8 cellular contexts compared by ENCODE assay signal in genomic region chr1:117606608-117607261, GRCh38. TPM values are rescaled to one million over a fixed set of nuclear protein-coding genes. Genes with fewer than 3 reads are reported as not detected.
DNase-seq lines count a peak whose midpoint lies in the region; ATAC-seq and TF ChIP-seq lines count a peak whose summit lies in the region.

No MANE protein-coding gene starts in this region.

- H3K27me3 Mint-ChIP-seq in Calu3 (ENCODE audit: unreplicated experiment): peaks cover 60% of the 10 kb centered on the region
- H3K27me3 Mint-ChIP-seq in activated CD4-positive, alpha-beta T cell treated with anti-CD3 and anti-CD28 coated beads for 36 hours: peaks cover 2% of the 10 kb centered on the region
- H3K27me3 Mint-ChIP-seq in dendritic cell treated with granulocyte-macrophage colony-stimulating factor and Interleukin-4, amounts not matched to agents 40 ng/mL and 50 ng/mL, for 4 days: peaks cover 56% of the 10 kb centered on the region

- POLR2A ChIA-PET in activated CD4-positive, alpha-beta T cell treated with anti-CD3 and anti-CD28 coated beads for 36 hours (lab: Charles Lee): interaction anchor here (0.5 to 3.6 kb wide), 7 partner anchors 11 to 244 kb away, joined by 3 to 21 read pairs (median 5); no protein-coding TSS in a partner anchor

- H3K4me3 Mint-ChIP-seq in Calu3 (ENCODE audit: low read depth, unreplicated experiment): peak overlapping the region; percentile 90
- peak overlapping the region; percentile 92 for H3K4me3 Mint-ChIP-seq in activated CD4-positive, alpha-beta T cell treated with anti-CD3 and anti-CD28 coated beads for 36 hours
- peak overlapping the region; percentile 79 for H3K4me3 Mint-ChIP-seq in dendritic cell treated with granulocyte-macrophage colony-stimulating factor and Interleukin-4, amounts not matched to agents 40 ng/mL and 50 ng/mL, for 4 days

- H3K36me3 Mint-ChIP-seq in Calu3 (ENCODE audit: insufficient read depth, unreplicated experiment): peaks cover 8% of the 10 kb centered on the region
- peaks cover 2% of the 10 kb centered on the region for H3K36me3 Mint-ChIP-seq in activated CD4-positive, alpha-beta T cell treated with anti-CD3 and anti-CD28 coated beads for 36 hours (ENCODE audit: low read depth)
- no peaks in the 10 kb centered on the region for H3K36me3 Mint-ChIP-seq in dendritic cell treated with granulocyte-macrophage colony-stimulating factor and Interleukin-4, amounts not matched to agents 40 ng/mL and 50 ng/mL, for 4 days (ENCODE audit: low read depth)

- intact Hi-C loops in Calu3 (cut with micrococcal nuclease; ENCODE audit: unreplicated experiment): no loop called here
- intact Hi-C loops in activated CD4-positive, alpha-beta T cell treated with anti-CD3 and anti-CD28 coated beads for 36 hours (cut with DNase I, micrococcal nuclease): loop anchor here (1.0 to 10.0 kb wide), 5 partner anchors 71 to 1229 kb away; partner anchors contain the start of genes CD2 (in 1 of the 2) and TTF2 (in 1 of the 2)
- intact Hi-C loops in dendritic cell treated with granulocyte-macrophage colony-stimulating factor and Interleukin-4, amounts not matched to agents 40 ng/mL and 50 ng/mL, for 4 days (cut with micrococcal nuclease): loop anchor here (10.0 kb wide), 2 partner anchors 128 to 1112 kb away; no protein-coding TSS in a partner anchor

- H3K4me1 Mint-ChIP-seq in Calu3 (ENCODE audit: low read depth, unreplicated experiment): no peaks in the 10 kb centered on the region
- H3K4me1 Mint-ChIP-seq in activated CD4-positive, alpha-beta T cell treated with anti-CD3 and anti-CD28 coated beads for 36 hours: peaks cover 37% of the 10 kb centered on the region
- peaks cover 23% of the 10 kb centered on the region for H3K4me1 Mint-ChIP-seq in dendritic cell treated with granulocyte-macrophage colony-stimulating factor and Interleukin-4, amounts not matched to agents 40 ng/mL and 50 ng/mL, for 4 days (ENCODE audit: low read depth)

- peak; percentile 17 for ATAC-seq in HG03175 (IDR thresholded peaks at IDR 0.05; ENCODE audit: unreplicated experiment)
- ATAC-seq in activated CD4-positive, alpha-beta T cell treated with anti-CD3 and anti-CD28 coated beads for 36 hours: no peak

- TF ChIP-seq CTCF in Calu3 (IDR thresholded peaks at IDR 0.05; ENCODE audit: unreplicated experiment): no peak

- DNase-seq in Calu3 (peak; percentile 9), medulla oblongata (ENCODE audit: extremely low spot score) (peak; percentile 15), middle frontal gyrus (ENCODE audit: extremely low spot score, low spot score) (no peak), NOMO-1 treated with dmso at 0.1 percent for 144 hours (lab: John Stamatoyannopoulos, UW; ENCODE audit: unreplicated experiment) (no peak)
- peak; percentile 62 for DNase-seq in activated CD4-positive, alpha-beta T cell treated with anti-CD3 and anti-CD28 coated beads for 36 hours
- peak; percentile 29 for DNase-seq in stimulated activated CD8-positive, alpha-beta memory T cell treated with anti-CD3 and anti-CD28 coated beads, Interleukin-15, amount 100 ng/mL, for 4 hours (ENCODE audit: low read depth in 2 of 2)

- no peaks in the 10 kb centered on the region for H3K9me3 Mint-ChIP-seq in Calu3 (ENCODE audit: low read depth, unreplicated experiment)
- no peaks in the 10 kb centered on the region for H3K9me3 Mint-ChIP-seq in activated CD4-positive, alpha-beta T cell treated with anti-CD3 and anti-CD28 coated beads for 36 hours (ENCODE audit: low read depth)
- H3K9me3 Mint-ChIP-seq in dendritic cell treated with granulocyte-macrophage colony-stimulating factor and Interleukin-4, amounts not matched to agents 40 ng/mL and 50 ng/mL, for 4 days: no peaks in the 10 kb centered on the region

- BruUV-seq in Calu3 (replicated peaks; lab: Mats Ljungman, UMichigan): TSS peak; percentile 32

- CTCF ChIA-PET in Calu3 (lab: Charles Lee): interaction anchor here (1.0 to 1.6 kb wide), 2 partner anchors 36 to 147 kb away, joined by 3 to 4 read pairs; no protein-coding TSS in a partner anchor
- CTCF ChIA-PET in activated CD4-positive, alpha-beta T cell treated with anti-CD3 and anti-CD28 coated beads for 36 hours (lab: Charles Lee): interaction anchor here (1.3 to 2.4 kb wide), 5 partner anchors 10 to 72 kb away, joined by 5 to 15 read pairs (median 7); no protein-coding TSS in a partner anchor

- no peak overlapping the region for H3K27ac Mint-ChIP-seq in Calu3 (ENCODE audit: unreplicated experiment)
- peak overlapping the region; percentile 82 for H3K27ac Mint-ChIP-seq in activated CD4-positive, alpha-beta T cell treated with anti-CD3 and anti-CD28 coated beads for 36 hours
- H3K27ac Mint-ChIP-seq in dendritic cell treated with granulocyte-macrophage colony-stimulating factor and Interleukin-4, amounts not matched to agents 40 ng/mL and 50 ng/mL, for 4 days: peak overlapping the region; percentile 39

RNA-seq across cellular contexts. Expression of gene TENT5C, which starts 0.9 kb away (rescaled TPM):
- total RNA-seq in Calu3 (2022): 0.28 and 0.44 TPM in 2 replicates
- 1 to 10 TPM; 6.0 to 6.4 TPM for total RNA-seq in activated CD4-positive, alpha-beta T cell treated with anti-CD3 and anti-CD28 coated beads for 36 hours

Comparison
In these comparisons a context has a peak if more than half of its experiments do, and no peak if none do; other contexts are left out.
1. DNase-seq: peak in Calu3 (single experiment), activated CD4-positive, alpha-beta T cell treated with anti-CD3 and anti-CD28 coated beads for 36 hours (single experiment), medulla oblongata (single experiment) and stimulated activated CD8-positive, alpha-beta memory T cell treated with anti-CD3 and anti-CD28 coated beads, Interleukin-15, amount 100 ng/mL, for 4 hours (2 of 2); none in middle frontal gyrus (single experiment) and NOMO-1 treated with dmso at 0.1 percent for 144 hours (single experiment).
2. Peak in every context shown above with its lines, with median percentiles within 50 percentile points of each other: H3K4me3 Mint-ChIP-seq.